2 cellular contexts compared by ENCODE assay signal in genomic region chr7:74410772-74411171, GRCh38.
TF ChIP-seq lines count a peak whose summit lies in the region.

No MANE protein-coding gene starts in this region.

TF ChIP-seq in HepG2, 621 proteins besides CTCF, POLR2A, EP300 and RAD21:
- TF ChIP-seq RFX1 (IDR thresholded peaks at IDR 0.05) (no peak), ZNF383 (CRISPR knock-in tag; IDR thresholded peaks at IDR 0.05; ENCODE audit: borderline replicate concordance) (no peak), SPEN (CRISPR knock-in tag; IDR thresholded peaks at IDR 0.05; ENCODE audit: low read depth) (no peak), STAG1 (CRISPR knock-in tag; IDR thresholded peaks at IDR 0.05) (no peak), ZC3H4 (CRISPR knock-in tag; IDR thresholded peaks at IDR 0.05; ENCODE audit: borderline replicate concordance) (no peak), ZNF207 (IDR thresholded peaks at IDR 0.05; ENCODE audit: borderline replicate concordance) (no peak)

TF ChIP-seq in K562, 482 proteins besides CTCF, POLR2A, EP300 and RAD21:
- no peak for TF ChIP-seq FOXP4 (CRISPR knock-in tag; IDR thresholded peaks at IDR 0.05; ENCODE audit: borderline replicate concordance)
- no peak for TF ChIP-seq MITF (IDR thresholded peaks at IDR 0.05)
- TF ChIP-seq PTRF (tag; IDR thresholded peaks at IDR 0.05) = no peak
- 0 out of 2 replicates have a peak, but pooled peaks have one; percentile 21 for TF ChIP-seq TAF7 (tag; IDR thresholded peaks at IDR 0.05)
- TF ChIP-seq ZNF384 (IDR thresholded peaks at IDR 0.05; ENCODE audit: low read depth, low read length) = no peak
- TF ChIP-seq TBL1XR1 (IDR thresholded peaks at IDR 0.05; ENCODE audit: low read length in 2 of 2) = no peak
- TF ChIP-seq ZNF239 (CRISPR knock-in tag; IDR thresholded peaks at IDR 0.05) = no peak
- TF ChIP-seq POLR2H (tag; IDR thresholded peaks at IDR 0.05; ENCODE audit: low read depth) = no peak
- TF ChIP-seq GABPB2 (CRISPR knock-in tag; conservative IDR thresholded peaks at IDR 0.05) = no peak
- no peak for TF ChIP-seq KAT7 (CRISPR knock-in tag; IDR thresholded peaks at IDR 0.05; ENCODE audit: borderline replicate concordance)
- no peak for TF ChIP-seq FOXJ3 (CRISPR knock-in tag; IDR thresholded peaks at IDR 0.05)
- no peak for TF ChIP-seq CEBPB (tag; IDR thresholded peaks at IDR 0.05)
- TF ChIP-seq ZNF121 (CRISPR knock-in tag; conservative IDR thresholded peaks at IDR 0.05) = peak; percentile 43; the same call in 1 of the 2 replicates
- no peak for TF ChIP-seq NBN (IDR thresholded peaks at IDR 0.05; ENCODE audit: low read depth)
